Comparison of ENCODE assay signal across 25 cellular contexts in the genomic region with DNA sequence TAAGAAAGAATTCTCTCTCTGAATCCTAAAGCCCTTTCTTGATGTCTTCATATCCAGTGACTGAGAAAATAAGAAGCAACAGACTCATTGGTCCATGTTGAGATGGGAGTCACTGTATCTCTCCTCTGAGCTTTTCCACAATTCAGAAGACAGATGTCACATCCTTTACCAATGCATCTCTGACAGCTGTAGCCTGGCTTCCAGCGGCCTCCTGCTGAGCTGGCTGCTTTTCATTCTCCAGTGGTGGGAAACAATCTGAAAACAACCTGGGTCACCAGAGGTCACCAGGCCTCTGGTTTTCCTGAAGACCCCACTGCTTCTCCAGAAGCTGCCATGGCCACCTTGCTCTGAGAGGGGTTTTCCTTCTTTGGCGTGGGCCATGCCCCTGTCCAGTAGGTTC. TPM values are rescaled to one million over a fixed set of nuclear protein-coding genes. Genes with fewer than 3 reads are reported as not detected.
DNase-seq lines count a peak whose midpoint lies in the region; ATAC-seq lines count a peak whose summit lies in the region.
"Had no signal": no experiment of that assay in that cellular context is flagged by ENCODE, and none has a peak within 500 bp of the region (broad histone marks: within the 10 kb centered on the region; RNA-seq: fewer than 3 reads in every experiment).

No MANE protein-coding gene starts in this region.

- no peak for ATAC-seq in stimulated activated naive CD8-positive, alpha-beta T cell treated with anti-CD3 and anti-CD28 coated beads, Interleukin-15, Interleukin-2, amounts not matched to agents 100 U/mL and 50 U/mL, for 24 hours
- ATAC-seq in HG03025 (IDR thresholded peaks at IDR 0.05; ENCODE audit: low FRiP score, unreplicated experiment): no peak
- ATAC-seq: activated T-cell treated with anti-CD3 and anti-CD28 coated beads, Interleukin-2, amount 50 U/mL, for 4 hours; lower lobe of right lung; mucosa of descending colon; sciatic nerve; stimulated activated memory B cell treated with anti-CD40 and anti-IgM and Interleukin-4, amounts not matched to agents 10 μg/mL and 1 μg/mL and 100 μg/mL, for 72 hours; upper lobe of right lung had no signal

- DNase-seq in DMS 273 (lab: John Stamatoyannopoulos, UW; ENCODE audit: unreplicated experiment): peak; percentile 96
- peak; percentile 19 for DNase-seq in H7
- peak; percentile 28 to 84 for DNase-seq in NCI-H524 (lab: John Stamatoyannopoulos, UW)
- DNase-seq in iPS DF 19.7 (ENCODE audit: low read depth, low spot score): peak; percentile 3
- DNase-seq in stimulated activated naive CD8-positive, alpha-beta T cell treated with anti-CD3 and anti-CD28 coated beads, Interleukin-15, Interleukin-2, amounts not matched to agents 100 U/mL and 50 U/mL, for 24 hours: no peak
- DNase-seq in cerebellum (ENCODE audit: low spot score): no peak
- no peak for DNase-seq in G401 (ENCODE audit: low spot score)
- DNase-seq: activated CD4-positive, alpha-beta T cell treated with anti-CD3 and anti-CD28 coated beads for 48 hours; activated gamma-delta T cell treated with Interleukin-2 at 50 U/mL for 16 hours; activated T-cell treated with anti-CD3 and anti-CD28 coated beads, Interleukin-2, amount 50 U/mL, for 4 hours; caudate nucleus; GDM1; HCEC 1CT; kidney glomerular epithelial cell; lower lobe of right lung; mucosa of descending colon; NCI-H1092; NCI-H2081 treated with DMSO at 0.1 percent for 48 hours; NCI-H526; stimulated activated CD4-positive, alpha-beta T cell treated with anti-CD3 and anti-CD28 coated beads, Interleukin-4, amount 100 ng/mL, for 4 hours; upper lobe of right lung had no signal

- no peaks in the 10 kb centered on the region for H3K27me3 ChIP-seq in H7 (ENCODE audit: control insufficient read depth, insufficient read depth, low read length)
- H3K27me3 ChIP-seq: suprapubic skin, upper lobe of right lung had no signal

- no peaks in the 10 kb centered on the region for H3K36me3 ChIP-seq in H7 (replicated peaks; ENCODE audit: control insufficient read depth, insufficient read depth, low read length)
- H3K36me3 ChIP-seq: lower lobe of right lung, suprapubic skin, upper lobe of right lung had no signal

- no peak overlapping the region for H3K4me3 ChIP-seq in H7 (ENCODE audit: insufficient read depth, low read depth, low read length)
- H3K4me3 ChIP-seq: lower lobe of right lung, mucosa of descending colon, suprapubic skin, upper lobe of right lung had no signal

- in situ Hi-C loops in G401 (cut with HindIII; ENCODE audit: low sequenced_read_pairs): no loop called here

RNA-seq across cellular contexts. Expression of gene RPA3, which starts 18.3 kb away (rescaled TPM):
- total RNA-seq in H7 (2014; rRNA removed; shearing (Covaris generic)): 58.1 and 59.9 TPM in 2 replicates
- 11.2 TPM for total RNA-seq in cerebellum
- 123 and 170 TPM in 2 replicates for total RNA-seq in G401 (2014; rRNA removed; shearing (Covaris generic))

Comparison
In these comparisons a context has a peak if more than half of its experiments do, and no peak if none do; other contexts are left out.
1. DNase-seq: peak in DMS 273 (single experiment), H7 (single experiment), NCI-H524 (2 of 2) and iPS DF 19.7 (single experiment); none in stimulated activated naive CD8-positive, alpha-beta T cell treated with anti-CD3 and anti-CD28 coated beads, Interleukin-15, Interleukin-2, amounts not matched to agents 100 U/mL and 50 U/mL, for 24 hours (single experiment), cerebellum (single experiment) and G401 (single experiment).